16 cellular contexts compared by ENCODE assay signal in genomic region chr6:154227862-154228520, GRCh38.
"Had no signal": no experiment of that assay in that cellular context is flagged by ENCODE, and none has a peak within 500 bp of the region (broad histone marks: within the 10 kb centered on the region; RNA-seq: fewer than 3 reads in every experiment).

No MANE protein-coding gene starts in this region.

- ATAC-seq: gastrocnemius medialis, SK-N-SH treated with all-trans-retinoic acid at 6 μM for 48 hours had no signal

- H3K27me3 Mint-ChIP-seq: activated B cell treated with CpG ODN at 0.5 μM for 24 hours had no signal

- H3K4me1 ChIP-seq: gastrocnemius medialis, right atrium auricular region, thyroid gland, vagina had no signal

- H3K4me3 ChIP-seq: gastrocnemius medialis, right atrium auricular region, skin epidermis, thyroid gland, vagina had no signal

- DNase-seq: activated B cell treated with CpG ODN at 0.5 μM for 24 hours; activated CD4-positive, alpha-beta T cell treated with anti-CD3 and anti-CD28 coated beads, Interleukin-2, amount 50 U/mL, for 1 hour; cortex of kidney; effector memory CD4-positive, alpha-beta T cell; gastrocnemius medialis; kidney; mesendoderm; posterior cingulate gyrus; thyroid gland had no signal

- H3K27ac Mint-ChIP-seq: activated B cell treated with CpG ODN at 0.5 μM for 24 hours; activated T-helper 2 cell treated with anti-CD3 and anti-CD28 coated beads, Interferon-gamma antibody, Interleukin-2, Interleukin-4, amounts not matched to agents 10 μg/mL and 5 μg/mL and 100 μg/mL, durations not matched to agents 14 hours and 24 hours and 36 hours; T-helper 1 cell treated with Interleukin-12 subunit alpha and Interleukin-12 subunit beta and Interleukin-4 antibody, amounts not matched to agents 30 μg/mL and 1 μg/mL, for 36 hours had no signal

- H3K9me3 ChIP-seq: gastrocnemius medialis, right atrium auricular region, thyroid gland, vagina had no signal

- H3K36me3 ChIP-seq: gastrocnemius medialis, right atrium auricular region, thyroid gland, vagina had no signal

- H3K4me3 Mint-ChIP-seq: activated B cell treated with CpG ODN at 0.5 μM for 24 hours; T-helper 1 cell treated with Interleukin-12 subunit alpha and Interleukin-12 subunit beta and Interleukin-4 antibody, amounts not matched to agents 30 μg/mL and 1 μg/mL, for 36 hours had no signal

- H3K27me3 ChIP-seq: gastrocnemius medialis, right atrium auricular region, thyroid gland, vagina had no signal

- H3K27ac ChIP-seq: epithelial cell of prostate, gastrocnemius medialis, right atrium auricular region, skin epidermis, thyroid gland, vagina had no signal

- H3K9me3 Mint-ChIP-seq: activated B cell treated with CpG ODN at 0.5 μM for 24 hours; activated T-helper 2 cell treated with anti-CD3 and anti-CD28 coated beads, Interferon-gamma antibody, Interleukin-2, Interleukin-4, amounts not matched to agents 10 μg/mL and 5 μg/mL and 100 μg/mL, durations not matched to agents 14 hours and 24 hours and 36 hours; T-helper 1 cell treated with Interleukin-12 subunit alpha and Interleukin-12 subunit beta and Interleukin-4 antibody, amounts not matched to agents 30 μg/mL and 1 μg/mL, for 36 hours had no signal
